ENCODE assay signal across 9 cellular contexts in genomic region chr18:9827856-9828793, GRCh38. TPM values are rescaled to one million over a fixed set of nuclear protein-coding genes. Genes with fewer than 3 reads are reported as not detected.
A peak's percentile ranks its signal among the peaks of the same experiment; 100 is the strongest.
DNase-seq lines count a peak whose midpoint lies in the region; ATAC-seq and TF ChIP-seq lines count a peak whose summit lies in the region.
"Had no signal": no experiment of that assay in that cellular context is flagged by ENCODE, and none has a peak within 500 bp of the region (broad histone marks: within the 10 kb centered on the region; RNA-seq: fewer than 3 reads in every experiment).

No MANE protein-coding gene starts in this region.

- H3K4me1 ChIP-seq in BLaER1 treated with 17β-estradiol and CSF1 and Interleukin-3, amounts not matched to agents 10 nM and 100 nM, result peaks cover 0 to 91% (median 58%) of the 10 kb centered on the region in 10 experiments; a peak in 18 of 20 replicates

- peaks cover 7% of the 10 kb centered on the region for H3K4me1 Mint-ChIP-seq in neural crest cell
- H3K4me1 Mint-ChIP-seq: activated naive CD8-positive, alpha-beta T cell treated with anti-CD3 and anti-CD28 coated beads, Interleukin-2, amount 10 ng/mL, durations not matched to agents 7 days and 5 days had no signal

- H4K20me1 ChIP-seq in BLaER1 treated with 17β-estradiol and CSF1 and Interleukin-3, amounts not matched to agents 10 nM and 100 nM, result no peaks in the 10 kb centered on the region

- no peaks in the 10 kb centered on the region for H3K36me3 Mint-ChIP-seq in neural crest cell (ENCODE audit: low read depth)
- H3K36me3 Mint-ChIP-seq: activated naive CD8-positive, alpha-beta T cell treated with anti-CD3 and anti-CD28 coated beads, Interleukin-2, amount 10 ng/mL, durations not matched to agents 7 days and 5 days had no signal

- intact Hi-C loops in dorsolateral prefrontal cortex (cut with DNase I), result no loop called here

- DNase-seq in NOMO-1 (lab: John Stamatoyannopoulos, UW; ENCODE audit: unreplicated experiment in 2 of 2), result peak; percentile 89 to 97
- peak in 1 of 10 donors; percentile 40 for DNase-seq in dorsolateral prefrontal cortex
- DNase-seq in neural crest cell (ENCODE audit: low read depth, low spot score), result no peak
- no peak for DNase-seq in cerebellum (ENCODE audit: low spot score)
- DNase-seq in HuH-7.5 (ENCODE audit: low spot score), result no peak
- DNase-seq: activated naive CD8-positive, alpha-beta T cell treated with anti-CD3 and anti-CD28 coated beads, Interleukin-2, amount 10 ng/mL, durations not matched to agents 7 days and 5 days had no signal

- no peak overlapping the region for H3K4me3 Mint-ChIP-seq in neural crest cell
- H3K4me3 Mint-ChIP-seq: activated naive CD8-positive, alpha-beta T cell treated with anti-CD3 and anti-CD28 coated beads, Interleukin-2, amount 10 ng/mL, durations not matched to agents 7 days and 5 days had no signal

- no peaks in the 10 kb centered on the region for H3K27me3 ChIP-seq in BLaER1 treated with 17β-estradiol and CSF1 and Interleukin-3, amounts not matched to agents 10 nM and 100 nM
- no peaks in the 10 kb centered on the region for H3K27me3 ChIP-seq in dorsolateral prefrontal cortex

- H3K4me2 ChIP-seq in BLaER1 treated with 17β-estradiol and CSF1 and Interleukin-3, amounts not matched to agents 10 nM and 100 nM, result peak overlapping the region; percentile 22 to 90 (median 80); a peak in 21 of 22 replicates

- H3K9me3 Mint-ChIP-seq in neural crest cell, result no peaks in the 10 kb centered on the region
- H3K9me3 Mint-ChIP-seq: activated naive CD8-positive, alpha-beta T cell treated with anti-CD3 and anti-CD28 coated beads, Interleukin-2, amount 10 ng/mL, durations not matched to agents 7 days and 5 days had no signal

- peaks cover 0 to 24% (median 0%) of the 10 kb centered on the region in 11 experiments; a peak in 5 of 22 replicates for H3K36me3 ChIP-seq in BLaER1 treated with 17β-estradiol and CSF1 and Interleukin-3, amounts not matched to agents 10 nM and 100 nM

- H3K27me3 Mint-ChIP-seq in neural crest cell (ENCODE audit: low read depth), result no peaks in the 10 kb centered on the region
- H3K27me3 Mint-ChIP-seq: activated naive CD8-positive, alpha-beta T cell treated with anti-CD3 and anti-CD28 coated beads, Interleukin-2, amount 10 ng/mL, durations not matched to agents 7 days and 5 days had no signal

- no peak for TF ChIP-seq CTCF in dorsolateral prefrontal cortex (IDR thresholded peaks at IDR 0.05 in 54 of 56, conservative IDR thresholded peaks at IDR 0.05 in 2 of 56; ENCODE audit: low read depth in 1 of 56, partially characterized antibody in 56 of 56)
- no peak for TF ChIP-seq CTCF in neural crest cell (conservative IDR thresholded peaks at IDR 0.05)

- H3K27ac Mint-ChIP-seq in neural crest cell (ENCODE audit: unreplicated experiment), result peak overlapping the region; percentile 28
- H3K27ac Mint-ChIP-seq: activated naive CD8-positive, alpha-beta T cell treated with anti-CD3 and anti-CD28 coated beads, Interleukin-2, amount 10 ng/mL, durations not matched to agents 7 days and 5 days had no signal

- peak overlapping the region in 9 of 11 experiments; percentile 40 to 74 (median 60); a peak in 15 of 22 replicates for H3K9ac ChIP-seq in BLaER1 treated with 17β-estradiol and CSF1 and Interleukin-3, amounts not matched to agents 10 nM and 100 nM

- H3K9me3 ChIP-seq in BLaER1 treated with 17β-estradiol and CSF1 and Interleukin-3, amounts not matched to agents 10 nM and 100 nM (replicated peaks in 1 of 11), result peaks cover 0 to 10% (median 0%) of the 10 kb centered on the region in 11 experiments; a peak in 2 of 22 replicates

- H3K4me3 ChIP-seq in BLaER1 treated with 17β-estradiol and CSF1 and Interleukin-3, amounts not matched to agents 10 nM and 100 nM, result peak overlapping the region in 1 of 10 experiments; percentile 39; a peak in 2 of 20 replicates
- no peak overlapping the region for H3K4me3 ChIP-seq in dorsolateral prefrontal cortex

- peak overlapping the region; percentile 37 to 94 (median 77); a peak in 21 of 22 replicates for H3K27ac ChIP-seq in BLaER1 treated with 17β-estradiol and CSF1 and Interleukin-3, amounts not matched to agents 10 nM and 100 nM
- H3K27ac ChIP-seq in dorsolateral prefrontal cortex, result peak overlapping the region in 32 of 59 donors; percentile 2 to 76 (median 55)

- no peak for ATAC-seq in GM21526 (IDR thresholded peaks at IDR 0.05; ENCODE audit: low FRiP score, unreplicated experiment)
- no peak for ATAC-seq in GM21723 (IDR thresholded peaks at IDR 0.05; ENCODE audit: unreplicated experiment)

RNA-seq across cellular contexts. Expression of gene TXNDC2, which starts 57.6 kb away (rescaled TPM):
- total RNA-seq in dorsolateral prefrontal cortex (1 to 10 TPM in 7 of 120 experiments, under 1 TPM in 71, not detected in 42; 0.12 to 2.2 (median 0.46) TPM), neural crest cell (not detected in 2 replicates), cerebellum (not detected)
- total RNA-seq: activated naive CD8-positive, alpha-beta T cell treated with anti-CD3 and anti-CD28 coated beads, Interleukin-2, amount 10 ng/mL, durations not matched to agents 7 days and 5 days had no signal

Comparison
In these comparisons a context has a peak if more than half of its experiments do, and no peak if none do; other contexts are left out.
1. DNase-seq: peak in NOMO-1 (2 of 2); none in neural crest cell (single experiment), cerebellum (single experiment) and HuH-7.5 (single experiment).